ENCODE assay signal across 1 cellular context in the genomic region with DNA sequence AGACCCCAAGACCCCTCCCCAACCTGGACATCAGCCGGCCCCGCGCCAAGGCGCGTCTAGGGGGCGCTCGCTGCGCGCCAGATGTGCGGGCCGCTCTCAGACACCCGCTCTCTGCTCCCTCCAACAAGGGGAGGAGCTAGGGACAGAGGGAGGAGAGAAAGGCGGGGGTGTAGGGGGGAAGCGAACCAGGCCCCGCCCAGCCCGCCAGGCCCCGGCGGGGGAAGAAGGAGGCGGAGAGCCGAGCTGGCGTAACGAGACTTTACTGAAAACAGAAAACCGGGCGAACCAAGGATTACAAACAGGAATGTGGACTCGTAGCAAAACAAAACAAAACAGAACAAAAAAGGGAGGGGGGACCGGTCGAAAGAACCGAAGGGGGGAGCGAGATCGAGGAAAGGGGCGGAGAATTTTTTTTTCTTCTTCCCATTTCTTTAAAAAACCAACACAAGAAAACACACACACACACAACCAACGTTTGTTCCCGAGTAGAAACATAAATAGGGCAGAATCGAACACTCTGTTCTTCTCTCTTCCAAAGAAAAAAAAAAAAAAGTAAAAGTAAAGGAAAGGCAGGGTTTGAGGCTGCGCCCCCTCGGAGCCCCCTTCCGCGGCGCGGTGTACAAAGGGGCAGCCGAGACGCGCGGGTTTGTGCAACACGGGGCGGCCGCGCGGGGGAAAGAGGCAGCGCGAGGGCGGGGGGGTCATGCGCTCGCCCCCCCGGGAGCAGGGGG.
TF ChIP-seq lines count a peak whose summit lies in the region.

No MANE protein-coding gene starts in this region.

TF ChIP-seq in GM12878, 131 proteins besides CTCF, POLR2A, EP300 and RAD21 (continued from another document):
- no peak for TF ChIP-seq MTA2 (IDR thresholded peaks at IDR 0.05; ENCODE audit: low read depth)
- TF ChIP-seq BACH1 (IDR thresholded peaks at IDR 0.05; ENCODE audit: borderline replicate concordance): peak; percentile 76
- peak; percentile 60; the same call in 1 of the 2 replicates for TF ChIP-seq SMAD5 (IDR thresholded peaks at IDR 0.05; ENCODE audit: low read depth)
- TF ChIP-seq CBFB (IDR thresholded peaks at IDR 0.05; ENCODE audit: low read depth): no peak
- TF ChIP-seq RELA (IDR thresholded peaks at IDR 0.05; ENCODE audit: borderline replicate concordance, partially characterized antibody): peak; percentile 59
- peak; percentile 32 for TF ChIP-seq POLR2AphosphoS5 (IDR thresholded peaks at IDR 0.05; ENCODE audit: low read length)
- no peak for TF ChIP-seq MYB (IDR thresholded peaks at IDR 0.05; ENCODE audit: borderline replicate concordance, low read depth, low read length)
- TF ChIP-seq SREBF2 (IDR thresholded peaks at IDR 0.05; ENCODE audit: low read length): no peak
- TF ChIP-seq MTA3 (IDR thresholded peaks at IDR 0.05; ENCODE audit: borderline replicate concordance, low read length): no peak
- TF ChIP-seq, protein P1, sequence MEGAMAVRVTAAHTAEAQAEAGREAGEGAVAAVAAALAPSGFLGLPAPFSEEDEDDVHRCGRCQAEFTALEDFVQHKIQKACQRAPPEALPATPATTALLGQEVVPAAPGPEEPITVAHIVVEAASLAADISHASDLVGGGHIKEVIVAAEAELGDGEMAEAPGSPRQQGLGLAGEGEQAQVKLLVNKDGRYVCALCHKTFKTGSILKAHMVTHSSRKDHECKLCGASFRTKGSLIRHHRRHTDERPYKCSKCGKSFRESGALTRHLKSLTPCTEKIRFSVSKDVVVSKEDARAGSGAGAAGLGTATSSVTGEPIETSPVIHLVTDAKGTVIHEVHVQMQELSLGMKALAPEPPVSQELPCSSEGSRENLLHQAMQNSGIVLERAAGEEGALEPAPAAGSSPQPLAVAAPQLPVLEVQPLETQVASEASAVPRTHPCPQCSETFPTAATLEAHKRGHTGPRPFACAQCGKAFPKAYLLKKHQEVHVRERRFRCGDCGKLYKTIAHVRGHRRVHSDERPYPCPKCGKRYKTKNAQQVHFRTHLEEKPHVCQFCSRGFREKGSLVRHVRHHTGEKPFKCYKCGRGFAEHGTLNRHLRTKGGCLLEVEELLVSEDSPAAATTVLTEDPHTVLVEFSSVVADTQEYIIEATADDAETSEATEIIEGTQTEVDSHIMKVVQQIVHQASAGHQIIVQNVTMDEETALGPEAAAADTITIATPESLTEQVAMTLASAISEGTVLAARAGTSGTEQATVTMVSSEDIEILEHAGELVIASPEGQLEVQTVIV (IDR thresholded peaks at IDR 0.05; ENCODE audit: borderline replicate concordance, partially characterized antibody): peak; percentile 3
- TF ChIP-seq CBX5 (IDR thresholded peaks at IDR 0.05; ENCODE audit: low read depth): 0 out of 2 replicates have a peak, but pooled peaks have one; percentile 34
- TF ChIP-seq FOS (IDR thresholded peaks at IDR 0.05; ENCODE audit: borderline replicate concordance, extremely low read depth, insufficient read length): no peak
- TF ChIP-seq, protein P2, sequence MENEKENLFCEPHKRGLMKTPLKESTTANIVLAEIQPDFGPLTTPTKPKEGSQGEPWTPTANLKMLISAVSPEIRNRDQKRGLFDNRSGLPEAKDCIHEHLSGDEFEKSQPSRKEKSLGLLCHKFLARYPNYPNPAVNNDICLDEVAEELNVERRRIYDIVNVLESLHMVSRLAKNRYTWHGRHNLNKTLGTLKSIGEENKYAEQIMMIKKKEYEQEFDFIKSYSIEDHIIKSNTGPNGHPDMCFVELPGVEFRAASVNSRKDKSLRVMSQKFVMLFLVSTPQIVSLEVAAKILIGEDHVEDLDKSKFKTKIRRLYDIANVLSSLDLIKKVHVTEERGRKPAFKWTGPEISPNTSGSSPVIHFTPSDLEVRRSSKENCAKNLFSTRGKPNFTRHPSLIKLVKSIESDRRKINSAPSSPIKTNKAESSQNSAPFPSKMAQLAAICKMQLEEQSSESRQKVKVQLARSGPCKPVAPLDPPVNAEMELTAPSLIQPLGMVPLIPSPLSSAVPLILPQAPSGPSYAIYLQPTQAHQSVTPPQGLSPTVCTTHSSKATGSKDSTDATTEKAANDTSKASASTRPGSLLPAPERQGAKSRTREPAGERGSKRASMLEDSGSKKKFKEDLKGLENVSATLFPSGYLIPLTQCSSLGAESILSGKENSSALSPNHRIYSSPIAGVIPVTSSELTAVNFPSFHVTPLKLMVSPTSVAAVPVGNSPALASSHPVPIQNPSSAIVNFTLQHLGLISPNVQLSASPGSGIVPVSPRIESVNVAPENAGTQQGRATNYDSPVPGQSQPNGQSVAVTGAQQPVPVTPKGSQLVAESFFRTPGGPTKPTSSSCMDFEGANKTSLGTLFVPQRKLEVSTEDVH (IDR thresholded peaks at IDR 0.05; ENCODE audit: low read depth, partially characterized antibody): peak; percentile 65
- TF ChIP-seq MXI1 (IDR thresholded peaks at IDR 0.05; ENCODE audit: low read depth, low read length): peak; percentile 32; the same call in 1 of the 2 replicates
- TF ChIP-seq, protein P3, sequence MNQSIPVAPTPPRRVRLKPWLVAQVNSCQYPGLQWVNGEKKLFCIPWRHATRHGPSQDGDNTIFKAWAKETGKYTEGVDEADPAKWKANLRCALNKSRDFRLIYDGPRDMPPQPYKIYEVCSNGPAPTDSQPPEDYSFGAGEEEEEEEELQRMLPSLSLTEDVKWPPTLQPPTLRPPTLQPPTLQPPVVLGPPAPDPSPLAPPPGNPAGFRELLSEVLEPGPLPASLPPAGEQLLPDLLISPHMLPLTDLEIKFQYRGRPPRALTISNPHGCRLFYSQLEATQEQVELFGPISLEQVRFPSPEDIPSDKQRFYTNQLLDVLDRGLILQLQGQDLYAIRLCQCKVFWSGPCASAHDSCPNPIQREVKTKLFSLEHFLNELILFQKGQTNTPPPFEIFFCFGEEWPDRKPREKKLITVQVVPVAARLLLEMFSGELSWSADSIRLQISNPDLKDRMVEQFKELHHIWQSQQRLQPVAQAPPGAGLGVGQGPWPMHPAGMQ (IDR thresholded peaks at IDR 0.05; ENCODE audit: borderline replicate concordance): no peak
- no peak for TF ChIP-seq ZNF24 (IDR thresholded peaks at IDR 0.05)
